In the genomic region with DNA sequence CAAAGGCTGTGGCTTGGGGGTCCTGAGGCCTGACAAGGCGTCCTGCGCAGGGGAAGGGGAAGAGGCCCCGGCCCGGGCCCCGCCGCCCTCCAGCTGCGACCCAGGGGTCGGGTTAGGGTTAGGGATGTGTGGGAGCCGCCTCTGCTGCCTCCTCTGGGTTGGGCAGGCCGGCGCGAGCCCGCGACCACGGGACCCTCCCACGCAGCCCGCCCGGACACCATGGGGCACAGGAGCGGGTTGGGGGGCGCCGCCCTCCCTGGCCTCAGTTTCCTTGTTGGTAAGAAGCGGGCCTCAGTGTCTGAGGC, we compare ENCODE assay signal across 8 cellular contexts. TPM values are rescaled to one million over a fixed set of nuclear protein-coding genes. Genes with fewer than 3 reads are reported as not detected.
DNase-seq lines count a peak whose midpoint lies in the region; ATAC-seq, FAIRE-seq and TF ChIP-seq lines count a peak whose summit lies in the region.

No MANE protein-coding gene starts in this region.

- TF ChIP-seq POLR2A in HepG2 (IDR thresholded peaks at IDR 0.05; ENCODE audit: insufficient read depth in 1 of 2, low read depth in 2 of 2, low read length in 2 of 2) = no peak

- no peaks in the 10 kb centered on the region for H3K9me3 Mint-ChIP-seq in Calu3 (ENCODE audit: low read depth, unreplicated experiment)

- H3K4me3 Mint-ChIP-seq in Calu3 (ENCODE audit: low read depth, unreplicated experiment) = peak overlapping the region; percentile 79

- FAIRE-seq in HepG2 (lab: Jason Lieb, UNC) = no peak

- H3K27me3 Mint-ChIP-seq in Calu3 (ENCODE audit: unreplicated experiment) = no peaks in the 10 kb centered on the region

- ATAC-seq in HG03097 (IDR thresholded peaks at IDR 0.05; ENCODE audit: low FRiP score, unreplicated experiment) (peak; percentile 15), HepG2 (peak; percentile 41), upper lobe of right lung (peak; percentile 28), HG03280 (IDR thresholded peaks at IDR 0.05; ENCODE audit: unreplicated experiment) (no peak)

- no peaks in the 10 kb centered on the region for H4K20me1 ChIP-seq in HepG2 (ENCODE audit: insufficient read depth, low read length)

- peak overlapping the region; percentile 76 for H3K4me2 ChIP-seq in HepG2 (ENCODE audit: low read depth, low read length)

- TF ChIP-seq RAD21 in HepG2 (CRISPR knock-in tag; IDR thresholded peaks at IDR 0.05) = no peak

- peaks cover 18% of the 10 kb centered on the region for H3K4me1 ChIP-seq in HepG2 (ENCODE audit: insufficient read depth, low read length)
- peaks cover 16% of the 10 kb centered on the region for H3K4me1 ChIP-seq in upper lobe of right lung

- peak overlapping the region; percentile 86 for H3K9ac ChIP-seq in HepG2 (ENCODE audit: insufficient read depth, low read depth, low read length)

- peak overlapping the region; percentile 59 for H3K27ac ChIP-seq in HepG2 (ENCODE audit: extremely low read length, insufficient read depth, low read length)
- peak overlapping the region; percentile 73 for H3K27ac ChIP-seq in upper lobe of right lung

- CTCF ChIA-PET in Calu3 (lab: Charles Lee) (interaction anchor here (0.8 to 1.7 kb wide), 9 partner anchors 9 to 55 kb away, joined by 3 to 7 read pairs (median 4); partner anchors contain the start of genes CHTF18 and RPUSD1), HepG2 (lab: Yijun Ruan, JAX; ENCODE audit: low intra/inter-chr PET ratio, low total read pairs) (interaction anchor here (1.3 kb wide), 1 partner anchor 28 kb away, joined by 3 read pairs; no protein-coding TSS in a partner anchor)

- no peak overlapping the region for H2AFZ ChIP-seq in HepG2 (ENCODE audit: low read length)

- H3K27me3 ChIP-seq in HepG2 (ENCODE audit: control insufficient read depth in 1 of 2, insufficient read depth in 2 of 2, low read length in 2 of 2) = no peaks in the 10 kb centered on the region
- H3K27me3 ChIP-seq in upper lobe of right lung = peaks cover 3% of the 10 kb centered on the region

- H3K9me3 ChIP-seq in HepG2 (ENCODE audit: low read length) (no peaks in the 10 kb centered on the region), upper lobe of right lung (no peaks in the 10 kb centered on the region)

- H3K27ac Mint-ChIP-seq in Calu3 (ENCODE audit: unreplicated experiment) = peak overlapping the region; percentile 62

- intact Hi-C loops in Calu3 (cut with micrococcal nuclease; ENCODE audit: unreplicated experiment) = no loop called here
- intact Hi-C loops in HepG2 (cut with micrococcal nuclease; ENCODE audit: unreplicated experiment) = no loop called here
- intact Hi-C loops in upper lobe of right lung (cut with DNase I) = no loop called here

- H3K36me3 Mint-ChIP-seq in Calu3 (ENCODE audit: insufficient read depth, unreplicated experiment) = peaks cover 64% of the 10 kb centered on the region

- in situ Hi-C loops in astrocyte of the cerebellum (cut with HindIII; ENCODE audit: low sequenced_read_pairs) = no loop called here
- in situ Hi-C loops in HepG2 (cut with HindIII; ENCODE audit: extremely low pct_ligation_motif_present, low pct_unique_long_range_greater_than_20kb) = loop anchor here (5.0 kb wide), 1 partner anchor 47 kb away; the partner anchor contains the start of genes CHTF18 and RPUSD1

- H3K36me3 ChIP-seq in HepG2 (replicated peaks in 1 of 2; ENCODE audit: control insufficient read depth in 1 of 2, insufficient read depth in 2 of 2, low read length in 2 of 2) = peaks cover 0 to 15% of the 10 kb centered on the region in 2 experiments; a peak in 2 of 5 replicates
- peaks cover 20% of the 10 kb centered on the region for H3K36me3 ChIP-seq in upper lobe of right lung

- BruUV-seq in Calu3 (replicated peaks; lab: Mats Ljungman, UMichigan) (no TSS peak), HepG2 (replicated peaks; lab: Mats Ljungman, UMichigan) (TSS peak; percentile 74)

- H3K4me3 ChIP-seq in astrocyte of the cerebellum (ENCODE audit: low read depth, low read length) = peak overlapping the region; percentile 91
- peak overlapping the region; percentile 94 to 97 (median 95) for H3K4me3 ChIP-seq in HepG2 (replicated peaks in 1 of 3; ENCODE audit: insufficient read depth in 1 of 3, low read depth in 2 of 3, low read length in 3 of 3)
- peak overlapping the region; percentile 88 for H3K4me3 ChIP-seq in upper lobe of right lung

- no peaks in the 10 kb centered on the region for H3K4me1 Mint-ChIP-seq in Calu3 (ENCODE audit: low read depth, unreplicated experiment)

- TF ChIP-seq EP300 in HepG2 (IDR thresholded peaks at IDR 0.05; ENCODE audit: low read depth in 2 of 2, low read length in 2 of 2) (no peak), HepG2 (CRISPR knock-in tag; IDR thresholded peaks at IDR 0.05; ENCODE audit: borderline replicate concordance) (no peak)

- TF ChIP-seq CTCF in Calu3 (IDR thresholded peaks at IDR 0.05; ENCODE audit: unreplicated experiment) = no peak
- TF ChIP-seq CTCF in astrocyte of the cerebellum (IDR thresholded peaks at IDR 0.05; ENCODE audit: low read depth, low read length, missing control alignments) = no peak
- no peak for TF ChIP-seq CTCF in HepG2 (CRISPR knock-in tag; IDR thresholded peaks at IDR 0.05)
- no peak for TF ChIP-seq CTCF in upper lobe of right lung (IDR thresholded peaks at IDR 0.05)

- no CpG with 5 or more reads among the region's 22 CpGs for WGBS in HepG2 (ENCODE audit: low lambda C conversion rate)

- POLR2A ChIA-PET in HepG2 (lab: Yijun Ruan, JAX) = interaction anchor here (0.9 to 3.3 kb wide), 10 partner anchors 11 to 48 kb away, joined by 3 to 22 read pairs (median 6); partner anchors contain the start of genes ANTKMT, CCDC78, CHTF18 and HAGHL

- no peaks in the 10 kb centered on the region for H3K79me2 ChIP-seq in HepG2 (ENCODE audit: insufficient read depth, low read length)

- no peak for DNase-seq in Calu3
- DNase-seq in astrocyte of the cerebellum (ENCODE audit: low read depth) = no peak
- no peak for DNase-seq in HepG2 (ENCODE audit: low spot score)
- no peak for DNase-seq in upper lobe of right lung
- no peak for DNase-seq in epidermal melanocyte (ENCODE audit: insufficient read length, low spot score)
- no peak for DNase-seq in cerebellar cortex (ENCODE audit: low spot score)

RNA-seq across cellular contexts. Expression of gene CIAO3, which starts 0.4 kb away (rescaled TPM):
- 51.9 and 58.4 TPM in 2 replicates for total RNA-seq in Calu3 (2022)
- 16.9 and 21.7 TPM in 2 replicates for total RNA-seq in HepG2 (2016; rRNA removed; fragmentation: Illumina TruSeq; extraction: Trizol)
- total RNA-seq in HepG2 (2016; cell fraction: cytosol; rRNA removed; fragmentation: Illumina TruSeq; extraction: Trizol; ENCODE audit: low read depth) = 7.0 and 7.4 TPM in 2 replicates
- 15.6 and 20.7 TPM in 2 replicates for total RNA-seq in HepG2 (2016; cell fraction: insoluble cytoplasmic fraction; rRNA removed; fragmentation: Illumina TruSeq; extraction: Trizol)
- total RNA-seq in HepG2 (2016; cell fraction: membrane; rRNA removed; fragmentation: Illumina TruSeq; extraction: Trizol) = 5.7 and 7.5 TPM in 2 replicates
- total RNA-seq in HepG2 (2016; cell fraction: nucleus; rRNA removed; fragmentation: Illumina TruSeq; extraction: Trizol) = 14.7 and 17.4 TPM in 2 replicates
- polyA plus RNA-seq in HepG2 (2011; rRNA removed) = 25.0 and 25.2 TPM in 2 replicates
- 10.2 and 14.3 TPM in 2 replicates for polyA plus RNA-seq in HepG2 (2011; cell fraction: cytosol; rRNA removed)
- 96.0 and 123 TPM in 2 replicates for polyA plus RNA-seq in HepG2 (2011; cell fraction: nucleus; rRNA removed)
- polyA plus RNA-seq in HepG2 (2012) = 12.1 and 17.0 TPM in 2 replicates
- polyA plus RNA-seq in HepG2 (2016; cell fraction: cytosol; fragmentation: Illumina TruSeq; extraction: Trizol; ENCODE audit: low read depth) = 1.3 and 1.4 TPM in 2 replicates
- polyA plus RNA-seq in HepG2 (2016; cell fraction: insoluble cytoplasmic fraction; fragmentation: Illumina TruSeq; extraction: Trizol; ENCODE audit: low read depth) = 14.0 TPM in 2 replicates
- 3.2 and 3.5 TPM in 2 replicates for polyA plus RNA-seq in HepG2 (2016; cell fraction: membrane; fragmentation: Illumina TruSeq; extraction: Trizol; ENCODE audit: low read depth)
- 31.2 and 33.5 TPM in 2 replicates for polyA plus RNA-seq in HepG2 (2016; cell fraction: nucleus; fragmentation: Illumina TruSeq; extraction: Trizol; ENCODE audit: insufficient read depth, low read depth)
- 29.7 and 30.3 TPM in 2 replicates for polyA minus RNA-seq in HepG2 (2011; rRNA and poly(A)+ RNA removed; ENCODE audit: low replicate concordance)
- polyA minus RNA-seq in HepG2 (2011; cell fraction: cytosol; rRNA and poly(A)+ RNA removed) = 6.2 and 6.9 TPM in 2 replicates
- polyA minus RNA-seq in HepG2 (2011; cell fraction: nucleus; rRNA and poly(A)+ RNA removed) = 44.2 and 47.5 TPM in 2 replicates
- 24.2 TPM for total RNA-seq in upper lobe of right lung

RNA-seq across cellular contexts. Expression of gene HAGHL, which starts 13.5 kb away (rescaled TPM):
- total RNA-seq in Calu3 (2022) (11.7 and 12.8 TPM in 2 replicates), HepG2 (2016; rRNA removed; fragmentation: Illumina TruSeq; extraction: Trizol) (3.4 and 4.7 TPM in 2 replicates), upper lobe of right lung (8.9 TPM)
- 2.0 and 3.1 TPM in 2 replicates for total RNA-seq in HepG2 (2016; cell fraction: cytosol; rRNA removed; fragmentation: Illumina TruSeq; extraction: Trizol; ENCODE audit: low read depth)
- total RNA-seq in HepG2 (2016; cell fraction: insoluble cytoplasmic fraction; rRNA removed; fragmentation: Illumina TruSeq; extraction: Trizol) = 3.0 and 4.0 TPM in 2 replicates
- 2.4 and 3.1 TPM in 2 replicates for total RNA-seq in HepG2 (2016; cell fraction: membrane; rRNA removed; fragmentation: Illumina TruSeq; extraction: Trizol)
- total RNA-seq in HepG2 (2016; cell fraction: nucleus; rRNA removed; fragmentation: Illumina TruSeq; extraction: Trizol) = 2.0 and 3.3 TPM in 2 replicates
- polyA plus RNA-seq in HepG2 (2011; rRNA removed) = 8.4 and 12.7 TPM in 2 replicates
- 5.6 and 13.2 TPM in 2 replicates for polyA plus RNA-seq in HepG2 (2011; cell fraction: cytosol; rRNA removed)
- polyA plus RNA-seq in HepG2 (2011; cell fraction: nucleus; rRNA removed) = 160 and 166 TPM in 2 replicates
- 2.9 and 5.9 TPM in 2 replicates for polyA plus RNA-seq in HepG2 (2012)
- 1.6 and 3.1 TPM in 2 replicates for polyA plus RNA-seq in HepG2 (2016; cell fraction: cytosol; fragmentation: Illumina TruSeq; extraction: Trizol; ENCODE audit: low read depth)
- polyA plus RNA-seq in HepG2 (2016; cell fraction: insoluble cytoplasmic fraction; fragmentation: Illumina TruSeq; extraction: Trizol; ENCODE audit: low read depth) = 3.2 and 3.5 TPM in 2 replicates
- 1.8 and 2.5 TPM in 2 replicates for polyA plus RNA-seq in HepG2 (2016; cell fraction: membrane; fragmentation: Illumina TruSeq; extraction: Trizol; ENCODE audit: low read depth)
- polyA plus RNA-seq in HepG2 (2016; cell fraction: nucleus; fragmentation: Illumina TruSeq; extraction: Trizol; ENCODE audit: insufficient read depth, low read depth) = 9.9 and 13.3 TPM in 2 replicates
- polyA minus RNA-seq in HepG2 (2011; rRNA and poly(A)+ RNA removed; ENCODE audit: low replicate concordance) = 6.6 and 10.5 TPM in 2 replicates
- 3.3 and 4.7 TPM in 2 replicates for polyA minus RNA-seq in HepG2 (2011; cell fraction: cytosol; rRNA and poly(A)+ RNA removed)
- 3.4 and 7.1 TPM in 2 replicates for polyA minus RNA-seq in HepG2 (2011; cell fraction: nucleus; rRNA and poly(A)+ RNA removed)

RNA-seq across cellular contexts. Expression of gene CCDC78, which starts 14.2 kb away (rescaled TPM):
- total RNA-seq in Calu3 (2022) = 10.0 and 12.5 TPM in 2 replicates
- total RNA-seq in HepG2 (2016; rRNA removed; fragmentation: Illumina TruSeq; extraction: Trizol) = 0.53 TPM in 1 of 2 replicates, not detected in the other
- total RNA-seq in HepG2 (2016; cell fraction: cytosol; rRNA removed; fragmentation: Illumina TruSeq; extraction: Trizol; ENCODE audit: low read depth) = 0.09 and 0.40 TPM in 2 replicates
- total RNA-seq in HepG2 (2016; cell fraction: insoluble cytoplasmic fraction; rRNA removed; fragmentation: Illumina TruSeq; extraction: Trizol) = 0.48 TPM in 1 of 2 replicates, not detected in the other
- 0.28 TPM in 2 replicates for total RNA-seq in HepG2 (2016; cell fraction: membrane; rRNA removed; fragmentation: Illumina TruSeq; extraction: Trizol)
- 0.34 and 1.4 TPM in 2 replicates for total RNA-seq in HepG2 (2016; cell fraction: nucleus; rRNA removed; fragmentation: Illumina TruSeq; extraction: Trizol)
- polyA plus RNA-seq in HepG2 (2011; rRNA removed) = 1.5 and 1.7 TPM in 2 replicates
- 0.26 and 0.44 TPM in 2 replicates for polyA plus RNA-seq in HepG2 (2011; cell fraction: cytosol; rRNA removed)
- 17.5 and 23.8 TPM in 2 replicates for polyA plus RNA-seq in HepG2 (2011; cell fraction: nucleus; rRNA removed)
- 1.0 and 2.1 TPM in 2 replicates for polyA plus RNA-seq in HepG2 (2012)
- 0.11 and 0.18 TPM in 2 replicates for polyA plus RNA-seq in HepG2 (2016; cell fraction: cytosol; fragmentation: Illumina TruSeq; extraction: Trizol; ENCODE audit: low read depth)
- 0.24 and 0.57 TPM in 2 replicates for polyA plus RNA-seq in HepG2 (2016; cell fraction: insoluble cytoplasmic fraction; fragmentation: Illumina TruSeq; extraction: Trizol; ENCODE audit: low read depth)
- not detected in 2 replicates for polyA plus RNA-seq in HepG2 (2016; cell fraction: membrane; fragmentation: Illumina TruSeq; extraction: Trizol; ENCODE audit: low read depth)
- 2.7 and 3.2 TPM in 2 replicates for polyA plus RNA-seq in HepG2 (2016; cell fraction: nucleus; fragmentation: Illumina TruSeq; extraction: Trizol; ENCODE audit: insufficient read depth, low read depth)
- 0.38 and 3.8 TPM in 2 replicates for polyA minus RNA-seq in HepG2 (2011; rRNA and poly(A)+ RNA removed; ENCODE audit: low replicate concordance)
- not detected in 2 replicates for polyA minus RNA-seq in HepG2 (2011; cell fraction: cytosol; rRNA and poly(A)+ RNA removed)
- polyA minus RNA-seq in HepG2 (2011; cell fraction: nucleus; rRNA and poly(A)+ RNA removed) = 0.90 and 1.6 TPM in 2 replicates
- total RNA-seq in upper lobe of right lung = 0.78 TPM

RNA-seq across cellular contexts. Expression of gene ANTKMT, which starts 19.5 kb away (rescaled TPM):
- total RNA-seq in Calu3 (2022) = 49.6 and 57.2 TPM in 2 replicates
- total RNA-seq in HepG2 (2016; rRNA removed; fragmentation: Illumina TruSeq; extraction: Trizol) = 17.8 and 47.8 TPM in 2 replicates
- 23.3 and 24.5 TPM in 2 replicates for total RNA-seq in HepG2 (2016; cell fraction: cytosol; rRNA removed; fragmentation: Illumina TruSeq; extraction: Trizol; ENCODE audit: low read depth)
- 20.4 and 46.4 TPM in 2 replicates for total RNA-seq in HepG2 (2016; cell fraction: insoluble cytoplasmic fraction; rRNA removed; fragmentation: Illumina TruSeq; extraction: Trizol)
- total RNA-seq in HepG2 (2016; cell fraction: membrane; rRNA removed; fragmentation: Illumina TruSeq; extraction: Trizol) = 26.6 and 30.6 TPM in 2 replicates
- total RNA-seq in HepG2 (2016; cell fraction: nucleus; rRNA removed; fragmentation: Illumina TruSeq; extraction: Trizol) = 18.5 and 25.5 TPM in 2 replicates
- 7.5 and 11.8 TPM in 2 replicates for polyA plus RNA-seq in HepG2 (2011; rRNA removed)
- polyA plus RNA-seq in HepG2 (2011; cell fraction: cytosol; rRNA removed) = 10.6 and 19.3 TPM in 2 replicates
- 47.2 and 48.7 TPM in 2 replicates for polyA plus RNA-seq in HepG2 (2011; cell fraction: nucleus; rRNA removed)
- polyA plus RNA-seq in HepG2 (2012) = 4.2 and 8.6 TPM in 2 replicates
- 14.5 and 19.6 TPM in 2 replicates for polyA plus RNA-seq in HepG2 (2016; cell fraction: cytosol; fragmentation: Illumina TruSeq; extraction: Trizol; ENCODE audit: low read depth)
- 10.3 and 11.6 TPM in 2 replicates for polyA plus RNA-seq in HepG2 (2016; cell fraction: insoluble cytoplasmic fraction; fragmentation: Illumina TruSeq; extraction: Trizol; ENCODE audit: low read depth)
- polyA plus RNA-seq in HepG2 (2016; cell fraction: membrane; fragmentation: Illumina TruSeq; extraction: Trizol; ENCODE audit: low read depth) = 16.4 and 20.3 TPM in 2 replicates
- 33.8 and 45.5 TPM in 2 replicates for polyA plus RNA-seq in HepG2 (2016; cell fraction: nucleus; fragmentation: Illumina TruSeq; extraction: Trizol; ENCODE audit: insufficient read depth, low read depth)
- 2.4 and 4.6 TPM in 2 replicates for polyA minus RNA-seq in HepG2 (2011; rRNA and poly(A)+ RNA removed; ENCODE audit: low replicate concordance)
- polyA minus RNA-seq in HepG2 (2011; cell fraction: cytosol; rRNA and poly(A)+ RNA removed) = 5.2 and 9.3 TPM in 2 replicates
- polyA minus RNA-seq in HepG2 (2011; cell fraction: nucleus; rRNA and poly(A)+ RNA removed) = 9.1 and 10.3 TPM in 2 replicates
- 30.5 TPM for total RNA-seq in upper lobe of right lung

RNA-seq across cellular contexts. Expression of gene MSLN, which starts 20.1 kb away (rescaled TPM):
- total RNA-seq in Calu3 (2022) (3.4 and 8.9 TPM in 2 replicates), HepG2 (2016; rRNA removed; fragmentation: Illumina TruSeq; extraction: Trizol) (0.72 and 2.0 TPM in 2 replicates), upper lobe of right lung (93.3 TPM)
- total RNA-seq in HepG2 (2016; cell fraction: cytosol; rRNA removed; fragmentation: Illumina TruSeq; extraction: Trizol; ENCODE audit: low read depth) = 0.30 TPM in 1 of 2 replicates, not detected in the other
- 1.2 and 2.1 TPM in 2 replicates for total RNA-seq in HepG2 (2016; cell fraction: insoluble cytoplasmic fraction; rRNA removed; fragmentation: Illumina TruSeq; extraction: Trizol)
- 0.31 and 0.38 TPM in 2 replicates for total RNA-seq in HepG2 (2016; cell fraction: membrane; rRNA removed; fragmentation: Illumina TruSeq; extraction: Trizol)
- 1.1 and 2.5 TPM in 2 replicates for total RNA-seq in HepG2 (2016; cell fraction: nucleus; rRNA removed; fragmentation: Illumina TruSeq; extraction: Trizol)
- polyA plus RNA-seq in HepG2 (2011; rRNA removed) = 2.3 and 3.0 TPM in 2 replicates
- polyA plus RNA-seq in HepG2 (2011; cell fraction: cytosol; rRNA removed) = 1.1 and 1.5 TPM in 2 replicates
- 3.7 and 5.0 TPM in 2 replicates for polyA plus RNA-seq in HepG2 (2011; cell fraction: nucleus; rRNA removed)
- 3.0 and 3.9 TPM in 2 replicates for polyA plus RNA-seq in HepG2 (2012)
- polyA plus RNA-seq in HepG2 (2016; cell fraction: cytosol; fragmentation: Illumina TruSeq; extraction: Trizol; ENCODE audit: low read depth) = 0.34 and 0.49 TPM in 2 replicates
- 0.61 and 0.67 TPM in 2 replicates for polyA plus RNA-seq in HepG2 (2016; cell fraction: insoluble cytoplasmic fraction; fragmentation: Illumina TruSeq; extraction: Trizol; ENCODE audit: low read depth)
- 0.44 and 0.46 TPM in 2 replicates for polyA plus RNA-seq in HepG2 (2016; cell fraction: membrane; fragmentation: Illumina TruSeq; extraction: Trizol; ENCODE audit: low read depth)
- 3.3 and 3.5 TPM in 2 replicates for polyA plus RNA-seq in HepG2 (2016; cell fraction: nucleus; fragmentation: Illumina TruSeq; extraction: Trizol; ENCODE audit: insufficient read depth, low read depth)
- 1.2 and 15.6 TPM in 2 replicates for polyA minus RNA-seq in HepG2 (2011; rRNA and poly(A)+ RNA removed; ENCODE audit: low replicate concordance)
- polyA minus RNA-seq in HepG2 (2011; cell fraction: cytosol; rRNA and poly(A)+ RNA removed) = 0.79 and 1.8 TPM in 2 replicates
- 0.87 and 1.0 TPM in 2 replicates for polyA minus RNA-seq in HepG2 (2011; cell fraction: nucleus; rRNA and poly(A)+ RNA removed)
